ENCODE assay signal across 17 cellular contexts in genomic region chr1:152912471-152912870, GRCh38. TPM values are rescaled to one million over a fixed set of nuclear protein-coding genes. Genes with fewer than 3 reads are reported as not detected.
DNase-seq lines count a peak whose midpoint lies in the region; ATAC-seq, FAIRE-seq and TF ChIP-seq lines count a peak whose summit lies in the region.
"Had no signal": no experiment of that assay in that cellular context is flagged by ENCODE, and none has a peak within 500 bp of the region (broad histone marks: within the 10 kb centered on the region; RNA-seq: fewer than 3 reads in every experiment).

No MANE protein-coding gene starts in this region.

- peak overlapping the region; percentile 8 for H3K4me2 ChIP-seq in keratinocyte (ENCODE audit: control insufficient read depth, extremely low read depth, insufficient read depth, low read depth, low read length)

- H3K4me3 Mint-ChIP-seq in central memory CD8-positive, alpha-beta T cell = peak overlapping the region; percentile 66

- H3K4me3 ChIP-seq in keratinocyte (ENCODE audit: control insufficient read depth in 2 of 3, extremely low read depth in 1 of 3, insufficient read depth in 2 of 3, low read depth in 1 of 3, low read length in 3 of 3) (no peak overlapping the region), right atrium auricular region (no peak overlapping the region)
- H3K4me3 ChIP-seq: HAP-1 had no signal

- H3K9me3 Mint-ChIP-seq in central memory CD8-positive, alpha-beta T cell = no peaks in the 10 kb centered on the region

- peaks cover 1% of the 10 kb centered on the region for H3K36me3 Mint-ChIP-seq in central memory CD8-positive, alpha-beta T cell (ENCODE audit: insufficient read depth)
- H3K36me3 Mint-ChIP-seq: CD4-positive, alpha-beta memory T cell had no signal

- no peaks in the 10 kb centered on the region for H3K79me2 ChIP-seq in keratinocyte (ENCODE audit: control insufficient read depth, insufficient read depth, low read length)

- peak; percentile 9 for FAIRE-seq in GM12892 (lab: Jason Lieb, UNC)
- peak; percentile 62 for FAIRE-seq in keratinocyte (lab: Jason Lieb, UNC)
- FAIRE-seq: A204.1, H1 had no signal

- DNase-seq in GM12892 (ENCODE audit: insufficient read length) (no peak), keratinocyte (ENCODE audit: low read depth, low spot score) (no peak), NCI-H82 (lab: John Stamatoyannopoulos, UW) (no peak), right atrium auricular region (ENCODE audit: low spot score) (no peak), amniotic stem cell (lab: John Stamatoyannopoulos, UW) (no peak)
- DNase-seq in central memory CD8-positive, alpha-beta T cell (ENCODE audit: low spot score in 2 of 2) = no peak
- DNase-seq: BE2C; Caco-2; CD4-positive, alpha-beta memory T cell; DND-41; GDM1; IMR-90 had no signal

- H3K36me3 ChIP-seq in keratinocyte (ENCODE audit: control insufficient read depth in 2 of 2, extremely low read depth in 1 of 2, insufficient read depth in 2 of 2, low read length in 2 of 2) = no peaks in the 10 kb centered on the region
- H3K36me3 ChIP-seq in right atrium auricular region = no peaks in the 10 kb centered on the region
- H3K36me3 ChIP-seq: BE2C, HAP-1 had no signal

- H3K4me1 Mint-ChIP-seq in central memory CD8-positive, alpha-beta T cell = peaks cover 7% of the 10 kb centered on the region
- H3K4me1 Mint-ChIP-seq: CD4-positive, alpha-beta memory T cell had no signal

- H3K27ac Mint-ChIP-seq in central memory CD8-positive, alpha-beta T cell (ENCODE audit: low read depth) = peak overlapping the region; percentile 61
- H3K27ac Mint-ChIP-seq: CD4-positive, alpha-beta memory T cell had no signal

- TF ChIP-seq POLR2A in GM12892 (IDR thresholded peaks at IDR 0.05; ENCODE audit: low read depth, low read length) = no peak

- H4K20me1 ChIP-seq in keratinocyte (ENCODE audit: control insufficient read depth, extremely low read depth, insufficient read depth, low read length) = no peaks in the 10 kb centered on the region

- no peaks in the 10 kb centered on the region for H3K27me3 ChIP-seq in keratinocyte (ENCODE audit: control insufficient read depth, extremely low read depth, insufficient read depth, low read length)
- H3K27me3 ChIP-seq in right atrium auricular region = no peaks in the 10 kb centered on the region
- H3K27me3 ChIP-seq: BE2C had no signal

- no peak overlapping the region for H3K9ac ChIP-seq in keratinocyte (ENCODE audit: control insufficient read depth, extremely low read depth, insufficient read depth, low read length)

- dilution Hi-C loops in keratinocyte (cut with MboI; ENCODE audit: extremely low pct_ligation_motif_present, low sequenced_read_pairs) = no loop called here

- ATAC-seq in central memory CD8-positive, alpha-beta T cell (replicated peaks; ENCODE audit: extremely low read depth, poor library complexity, severe bottlenecking) = no peak
- ATAC-seq in HG03469 (IDR thresholded peaks at IDR 0.05; ENCODE audit: unreplicated experiment) = no peak

- H3K4me1 ChIP-seq in keratinocyte (ENCODE audit: control insufficient read depth, extremely low read depth, insufficient read depth, low read length) (peaks cover 15% of the 10 kb centered on the region), right atrium auricular region (no peaks in the 10 kb centered on the region)
- H3K4me1 ChIP-seq: BE2C, Caco-2, HAP-1 had no signal

- TF ChIP-seq CTCF in keratinocyte (optimal IDR thresholded peaks at IDR 0.05 in 1 of 3, IDR thresholded peaks at IDR 0.05 in 1 of 3, conservative IDR thresholded peaks at IDR 0.05 in 1 of 3; ENCODE audit: extremely low read depth in 1 of 3, insufficient read depth in 2 of 3, low read length in 3 of 3) = no peak
- TF ChIP-seq CTCF in right atrium auricular region (IDR thresholded peaks at IDR 0.05) = no peak

- no peaks in the 10 kb centered on the region for H3K9me1 ChIP-seq in keratinocyte (ENCODE audit: control insufficient read depth, extremely low read depth, insufficient read depth, low read length)

- H3K9me3 ChIP-seq in keratinocyte (ENCODE audit: control insufficient read depth, low read depth, low read length) (no peaks in the 10 kb centered on the region), right atrium auricular region (no peaks in the 10 kb centered on the region)
- H3K9me3 ChIP-seq: BE2C, Caco-2, HAP-1 had no signal

- H3K27me3 Mint-ChIP-seq in central memory CD8-positive, alpha-beta T cell = peaks cover 34% of the 10 kb centered on the region

- H3K27ac ChIP-seq in keratinocyte (ENCODE audit: control insufficient read depth, insufficient read depth, low read length) (no peak overlapping the region), right atrium auricular region (no peak overlapping the region)
- H3K27ac ChIP-seq: C4-2B had no signal

- peak overlapping the region; percentile 20 for H2AFZ ChIP-seq in keratinocyte (ENCODE audit: control insufficient read depth, low read length)

RNA-seq across cellular contexts. Expression of gene IVL, which starts 4.1 kb away (rescaled TPM):
- 4.3 TPM for polyA plus RNA-seq in GM12892 (2012; ENCODE audit: missing spikeins)
- polyA plus RNA-seq in keratinocyte = 61.1 to 231 TPM (median 89.2 TPM) in 3 replicates
- 859 TPM for polyA plus RNA-seq in keratinocyte (2011; ENCODE audit: low read depth)
- polyA plus RNA-seq in keratinocyte (2011; cell fraction: cytosol; rRNA removed) = 80.8 and 93.6 TPM in 2 replicates
- 168 and 195 TPM in 2 replicates for polyA plus RNA-seq in keratinocyte (2011; cell fraction: nucleus; rRNA removed)
- polyA plus RNA-seq in keratinocyte (2012; ENCODE audit: low replicate concordance) = 60.7 and 434 TPM in 2 replicates
- 29.0 to 64.7 TPM (median 34.8 TPM) in 3 replicates for polyA minus RNA-seq in keratinocyte
- 53.3 TPM for polyA minus RNA-seq in keratinocyte (2011; cell fraction: cytosol; rRNA and poly(A)+ RNA removed)
- 47.8 and 54.5 TPM in 2 replicates for polyA minus RNA-seq in keratinocyte (2011; cell fraction: nucleus; rRNA and poly(A)+ RNA removed)
- total RNA-seq in right atrium auricular region = not detected
- total RNA-seq: Caco-2; CD4-positive, alpha-beta memory T cell; H1; IMR-90 had no signal
- polyA plus RNA-seq: CD4-positive, alpha-beta memory T cell; H1; IMR-90 had no signal

RNA-seq across cellular contexts. Expression of gene SMCP, which starts 34.3 kb away (rescaled TPM):
- not detected for polyA plus RNA-seq in GM12892 (2012; ENCODE audit: missing spikeins)
- polyA plus RNA-seq in keratinocyte = 0.08 to 0.53 TPM in 2 of 3 replicates, not detected in the other
- not detected for polyA plus RNA-seq in keratinocyte (2011; ENCODE audit: low read depth)
- polyA plus RNA-seq in keratinocyte (2011; cell fraction: cytosol; rRNA removed) = 0.39 TPM in 1 of 2 replicates, not detected in the other
- polyA plus RNA-seq in keratinocyte (2011; cell fraction: nucleus; rRNA removed) = not detected in 2 replicates
- not detected in 2 replicates for polyA plus RNA-seq in keratinocyte (2012; ENCODE audit: low replicate concordance)
- not detected in 3 replicates for polyA minus RNA-seq in keratinocyte
- polyA minus RNA-seq in keratinocyte (2011; cell fraction: cytosol; rRNA and poly(A)+ RNA removed) = not detected
- not detected in 2 replicates for polyA minus RNA-seq in keratinocyte (2011; cell fraction: nucleus; rRNA and poly(A)+ RNA removed)
- total RNA-seq in right atrium auricular region = not detected
- total RNA-seq: Caco-2; CD4-positive, alpha-beta memory T cell; H1; IMR-90 had no signal
- polyA plus RNA-seq: CD4-positive, alpha-beta memory T cell; H1; IMR-90 had no signal

RNA-seq across cellular contexts. Expression of gene SPRR5, which starts 34.5 kb away (rescaled TPM):
- not detected for polyA plus RNA-seq in GM12892 (2012; ENCODE audit: missing spikeins)
- 0.12 to 0.35 TPM (median 0.30 TPM) in 3 replicates for polyA plus RNA-seq in keratinocyte
- 10.2 TPM for polyA plus RNA-seq in keratinocyte (2011; ENCODE audit: low read depth)
- polyA plus RNA-seq in keratinocyte (2011; cell fraction: cytosol; rRNA removed) = 0.13 TPM in 1 of 2 replicates, not detected in the other
- polyA plus RNA-seq in keratinocyte (2011; cell fraction: nucleus; rRNA removed) = 0.53 and 1.7 TPM in 2 replicates
- 1.2 and 34.0 TPM in 2 replicates for polyA plus RNA-seq in keratinocyte (2012; ENCODE audit: low replicate concordance)
- not detected in 3 replicates for polyA minus RNA-seq in keratinocyte
- polyA minus RNA-seq in keratinocyte (2011; cell fraction: cytosol; rRNA and poly(A)+ RNA removed) = not detected
- polyA minus RNA-seq in keratinocyte (2011; cell fraction: nucleus; rRNA and poly(A)+ RNA removed) = not detected in 2 replicates
- not detected for total RNA-seq in right atrium auricular region
- total RNA-seq: Caco-2; CD4-positive, alpha-beta memory T cell; H1; IMR-90 had no signal
- polyA plus RNA-seq: CD4-positive, alpha-beta memory T cell; H1; IMR-90 had no signal

RNA-seq across cellular contexts. Expression of gene LCE7A, which starts 52.7 kb away (rescaled TPM):
- polyA plus RNA-seq in GM12892 (2012; ENCODE audit: missing spikeins) = not detected
- polyA plus RNA-seq in keratinocyte = not detected in 3 replicates
- polyA plus RNA-seq in keratinocyte (2011; ENCODE audit: low read depth) = not detected
- not detected in 2 replicates for polyA plus RNA-seq in keratinocyte (2011; cell fraction: cytosol; rRNA removed)
- not detected in 2 replicates for polyA plus RNA-seq in keratinocyte (2011; cell fraction: nucleus; rRNA removed)
- not detected in 2 replicates for polyA plus RNA-seq in keratinocyte (2012; ENCODE audit: low replicate concordance)
- not detected in 3 replicates for polyA minus RNA-seq in keratinocyte
- polyA minus RNA-seq in keratinocyte (2011; cell fraction: cytosol; rRNA and poly(A)+ RNA removed) = not detected
- not detected in 2 replicates for polyA minus RNA-seq in keratinocyte (2011; cell fraction: nucleus; rRNA and poly(A)+ RNA removed)
- not detected for total RNA-seq in right atrium auricular region
- total RNA-seq: Caco-2; CD4-positive, alpha-beta memory T cell; H1; IMR-90 had no signal
- polyA plus RNA-seq: CD4-positive, alpha-beta memory T cell; H1; IMR-90 had no signal

RNA-seq across cellular contexts. Expression of gene SPRR4, which starts 58.0 kb away (rescaled TPM):
- polyA plus RNA-seq in GM12892 (2012; ENCODE audit: missing spikeins) = not detected
- 1.7 to 4.8 TPM (median 1.9 TPM) in 3 replicates for polyA plus RNA-seq in keratinocyte
- 4.1 TPM for polyA plus RNA-seq in keratinocyte (2011; ENCODE audit: low read depth)
- 1.9 and 6.8 TPM in 2 replicates for polyA plus RNA-seq in keratinocyte (2011; cell fraction: cytosol; rRNA removed)
- polyA plus RNA-seq in keratinocyte (2011; cell fraction: nucleus; rRNA removed) = 3.0 and 3.1 TPM in 2 replicates
- polyA plus RNA-seq in keratinocyte (2012; ENCODE audit: low replicate concordance) = 2.0 and 55.7 TPM in 2 replicates
- 1.1 to 6.2 TPM (median 1.4 TPM) in 3 replicates for polyA minus RNA-seq in keratinocyte
- not detected for polyA minus RNA-seq in keratinocyte (2011; cell fraction: cytosol; rRNA and poly(A)+ RNA removed)
- 0.95 TPM in 1 of 2 replicates, not detected in the other for polyA minus RNA-seq in keratinocyte (2011; cell fraction: nucleus; rRNA and poly(A)+ RNA removed)
- total RNA-seq in right atrium auricular region = not detected
- total RNA-seq: Caco-2; CD4-positive, alpha-beta memory T cell; H1; IMR-90 had no signal
- polyA plus RNA-seq: CD4-positive, alpha-beta memory T cell; H1; IMR-90 had no signal
